10 cellular contexts compared by ENCODE assay signal in genomic region chr6:70312165-70312564, GRCh38.
DNase-seq lines count a peak whose midpoint lies in the region; ATAC-seq and TF ChIP-seq lines count a peak whose summit lies in the region.
"Had no signal": no experiment of that assay in that cellular context is flagged by ENCODE, and none has a peak within 500 bp of the region (broad histone marks: within the 10 kb centered on the region; RNA-seq: fewer than 3 reads in every experiment).

No MANE protein-coding gene starts in this region.

- no peaks in the 10 kb centered on the region for H3K9me3 Mint-ChIP-seq in stimulated activated naive B cell treated with anti-CD40 and anti-IgM and Interleukin-4, amounts not matched to agents 10 μg/mL and 1 μg/mL and 100 μg/mL, for 72 hours
- H3K9me3 Mint-ChIP-seq: naive thymus-derived CD8-positive, alpha-beta T cell had no signal

- no peak overlapping the region for H3K4me3 ChIP-seq in Loucy (ENCODE audit: low read length, poor library complexity, severe bottlenecking)
- no peak overlapping the region for H3K4me3 ChIP-seq in astrocyte of the cerebellum (ENCODE audit: low read depth, low read length)
- no peak overlapping the region for H3K4me3 ChIP-seq in retinal pigment epithelial cell (ENCODE audit: low read length)

- H3K4me3 Mint-ChIP-seq in stimulated activated naive B cell treated with anti-CD40 and anti-IgM and Interleukin-4, amounts not matched to agents 10 μg/mL and 1 μg/mL and 100 μg/mL, for 72 hours, result no peak overlapping the region
- H3K4me3 Mint-ChIP-seq: naive thymus-derived CD8-positive, alpha-beta T cell had no signal

- H3K4me2 ChIP-seq in Loucy (ENCODE audit: low read depth, low read length, poor library complexity, severe bottlenecking), result peak overlapping the region; percentile 17

- no peaks in the 10 kb centered on the region for H4K20me1 ChIP-seq in Loucy (ENCODE audit: insufficient read depth, low read length, poor library complexity, severe bottlenecking)

- H3K4me1 Mint-ChIP-seq in stimulated activated naive B cell treated with anti-CD40 and anti-IgM and Interleukin-4, amounts not matched to agents 10 μg/mL and 1 μg/mL and 100 μg/mL, for 72 hours, result no peaks in the 10 kb centered on the region
- H3K4me1 Mint-ChIP-seq: naive thymus-derived CD8-positive, alpha-beta T cell had no signal

- no peaks in the 10 kb centered on the region for H3K36me3 Mint-ChIP-seq in stimulated activated naive B cell treated with anti-CD40 and anti-IgM and Interleukin-4, amounts not matched to agents 10 μg/mL and 1 μg/mL and 100 μg/mL, for 72 hours
- H3K36me3 Mint-ChIP-seq: naive thymus-derived CD8-positive, alpha-beta T cell had no signal

- no peaks in the 10 kb centered on the region for H3K27me3 ChIP-seq in Loucy (ENCODE audit: insufficient read depth, low read length, poor library complexity, severe bottlenecking)

- H3K27me3 Mint-ChIP-seq in stimulated activated naive B cell treated with anti-CD40 and anti-IgM and Interleukin-4, amounts not matched to agents 10 μg/mL and 1 μg/mL and 100 μg/mL, for 72 hours, result peaks cover 25 to 34% of the 10 kb centered on the region in 2 donors

- TF ChIP-seq CTCF in Loucy (conservative IDR thresholded peaks at IDR 0.05; ENCODE audit: low read length), result no peak
- no peak for TF ChIP-seq CTCF in astrocyte of the cerebellum (IDR thresholded peaks at IDR 0.05; ENCODE audit: low read depth, low read length, missing control alignments)
- no peak for TF ChIP-seq CTCF in retinal pigment epithelial cell (conservative IDR thresholded peaks at IDR 0.05; ENCODE audit: low read depth, low read length)

- H3K9me2 ChIP-seq in Loucy (replicated peaks; ENCODE audit: low read depth, low read length), result no peaks in the 10 kb centered on the region

- H3K36me3 ChIP-seq in Loucy (ENCODE audit: insufficient read depth, low read length), result no peaks in the 10 kb centered on the region

- in situ Hi-C loops in astrocyte of the cerebellum (cut with HindIII; ENCODE audit: low sequenced_read_pairs), result loop anchor here (5.0 kb wide), 1 partner anchor 45 kb away; no protein-coding TSS in a partner anchor

- no peak for ATAC-seq in HG03521 (IDR thresholded peaks at IDR 0.05; ENCODE audit: unreplicated experiment)
- ATAC-seq in stimulated activated naive B cell treated with anti-CD40 and anti-IgM and Interleukin-4, amounts not matched to agents 10 μg/mL and 1 μg/mL and 100 μg/mL, for 72 hours (replicated peaks), result no peak
- ATAC-seq: naive thymus-derived CD8-positive, alpha-beta T cell had no signal

- peaks cover 19% of the 10 kb centered on the region for H3K4me1 ChIP-seq in Loucy (ENCODE audit: insufficient read depth, low read length, poor library complexity, severe bottlenecking)

- peak; percentile 18 for DNase-seq in SKM-1 treated with dmso at 0.1 percent for 144 hours (lab: John Stamatoyannopoulos, UW; ENCODE audit: unreplicated experiment)
- no peak for DNase-seq in SKM-1 (lab: John Stamatoyannopoulos, UW; ENCODE audit: unreplicated experiment)
- peak; percentile 97 for DNase-seq in astrocyte of the cerebellum (ENCODE audit: low read depth)
- DNase-seq in retinal pigment epithelial cell (ENCODE audit: low read depth), result peak; percentile 81
- no peak for DNase-seq in NCI-H524 treated with DMSO at 0.1 percent for 48 hours (lab: John Stamatoyannopoulos, UW)
- DNase-seq in stimulated activated naive B cell treated with anti-CD40 and anti-IgM and Interleukin-4, amounts not matched to agents 10 μg/mL and 1 μg/mL and 100 μg/mL, for 72 hours, result no peak
- DNase-seq: activated CD8-positive, alpha-beta memory T cell treated with anti-CD3 and anti-CD28 coated beads, Interleukin-2, amount 50 U/mL, for 48 hours; naive thymus-derived CD8-positive, alpha-beta T cell had no signal

- H3K9me3 ChIP-seq in Loucy (ENCODE audit: insufficient read depth, low read depth, low read length), result no peaks in the 10 kb centered on the region

- no peaks in the 10 kb centered on the region for H3K79me2 ChIP-seq in Loucy (ENCODE audit: insufficient read depth, low read length)

- no peak overlapping the region for H3K9ac ChIP-seq in Loucy (ENCODE audit: low read depth, low read length, poor library complexity, severe bottlenecking)

- no peak overlapping the region for H3K27ac Mint-ChIP-seq in stimulated activated naive B cell treated with anti-CD40 and anti-IgM and Interleukin-4, amounts not matched to agents 10 μg/mL and 1 μg/mL and 100 μg/mL, for 72 hours
- H3K27ac Mint-ChIP-seq: naive thymus-derived CD8-positive, alpha-beta T cell had no signal

- H2AFZ ChIP-seq in Loucy (ENCODE audit: low read length), result no peak overlapping the region

- no peaks in the 10 kb centered on the region for H3F3A ChIP-seq in Loucy (ENCODE audit: low read depth)

Comparison
In these comparisons a context has a peak if more than half of its experiments do, and no peak if none do; other contexts are left out.
1. DNase-seq: peak in SKM-1 treated with dmso at 0.1 percent for 144 hours (single experiment), astrocyte of the cerebellum (single experiment) and retinal pigment epithelial cell (single experiment); none in SKM-1 (single experiment), NCI-H524 treated with DMSO at 0.1 percent for 48 hours (single experiment) and stimulated activated naive B cell treated with anti-CD40 and anti-IgM and Interleukin-4, amounts not matched to agents 10 μg/mL and 1 μg/mL and 100 μg/mL, for 72 hours (single experiment).